16 cellular contexts compared by ENCODE assay signal in genomic region chr22:49538006-49538405, GRCh38.
DNase-seq lines count a peak whose midpoint lies in the region; ATAC-seq and TF ChIP-seq lines count a peak whose summit lies in the region.
"Had no signal": no experiment of that assay in that cellular context is flagged by ENCODE, and none has a peak within 500 bp of the region (broad histone marks: within the 10 kb centered on the region; RNA-seq: fewer than 3 reads in every experiment).

No MANE protein-coding gene starts in this region.

- no peak overlapping the region for H3K4me2 ChIP-seq in GM23338
- H3K4me2 ChIP-seq: A549 had no signal

- no peak for ATAC-seq in GM23338
- no peak for ATAC-seq in HG03196 (IDR thresholded peaks at IDR 0.05; ENCODE audit: unreplicated experiment)
- no peak for ATAC-seq in HG02885 (IDR thresholded peaks at IDR 0.05; ENCODE audit: poor library complexity, unreplicated experiment)
- ATAC-seq: A549 had no signal

- TF ChIP-seq POLR2A in spleen (IDR thresholded peaks at IDR 0.05) = no peak

- no peaks in the 10 kb centered on the region for H3K4me1 ChIP-seq in GM23338 (ENCODE audit: insufficient read depth)
- no peaks in the 10 kb centered on the region for H3K4me1 ChIP-seq in spleen
- H3K4me1 ChIP-seq: A549, Caco-2 had no signal

- intact Hi-C loops in spleen (cut with DNase I; ENCODE audit: low total_unique reads) = no loop called here

- no peak overlapping the region for H3K27ac ChIP-seq in GM23338 (ENCODE audit: low read depth)
- no peak overlapping the region for H3K27ac ChIP-seq in spleen
- H3K27ac ChIP-seq: 22Rv1, A549, C4-2B, GM23248 had no signal

- peaks cover 46% of the 10 kb centered on the region for H3K4me1 Mint-ChIP-seq in GM23338
- no peaks in the 10 kb centered on the region for H3K4me1 Mint-ChIP-seq in chondrocyte (ENCODE audit: low read depth)

- H3K27me3 Mint-ChIP-seq in GM23338 (ENCODE audit: insufficient read depth, low read depth, poor library complexity) = peaks cover 10% of the 10 kb centered on the region
- peaks cover 32% of the 10 kb centered on the region for H3K27me3 Mint-ChIP-seq in chondrocyte (ENCODE audit: low read depth)
- H3K27me3 Mint-ChIP-seq: CD4-positive, alpha-beta T cell had no signal

- no peaks in the 10 kb centered on the region; the same call in 2 of the 3 replicates for H3K9me3 Mint-ChIP-seq in GM23338
- H3K9me3 Mint-ChIP-seq in chondrocyte (ENCODE audit: low read depth) = no peaks in the 10 kb centered on the region
- H3K9me3 Mint-ChIP-seq: CD4-positive, alpha-beta T cell had no signal

- TF ChIP-seq CTCF in GM23338 (conservative IDR thresholded peaks at IDR 0.05; ENCODE audit: low read depth in 2 of 2) (no peak), chondrocyte (IDR thresholded peaks at IDR 0.05) (no peak), spleen (IDR thresholded peaks at IDR 0.05 in 8 of 11, conservative IDR thresholded peaks at IDR 0.05 in 3 of 11) (no peak)

- H3K27me3 ChIP-seq in GM23338 (ENCODE audit: insufficient read depth) = no peaks in the 10 kb centered on the region
- no peaks in the 10 kb centered on the region for H3K27me3 ChIP-seq in spleen (replicated peaks in 1 of 7)

- no peaks in the 10 kb centered on the region for H4K20me1 ChIP-seq in GM23338 (replicated peaks; ENCODE audit: insufficient read depth)

- H3K9me2 ChIP-seq in GM23338 (ENCODE audit: insufficient read depth) = no peaks in the 10 kb centered on the region

- 87 to 90% (median 89%) methylated on average over 6 of the region's 6 CpGs for WGBS in spleen, 5 donors

- H3K4me3 Mint-ChIP-seq in GM23338 (0 out of 3 replicates have a peak overlapping the region, but pooled peaks have one; percentile 23), chondrocyte (ENCODE audit: unreplicated experiment) (no peak overlapping the region)
- H3K4me3 Mint-ChIP-seq: CD4-positive, alpha-beta T cell had no signal

- H3K36me3 ChIP-seq in GM23338 (ENCODE audit: insufficient read depth) (no peaks in the 10 kb centered on the region), spleen (peaks cover 0 to 6% (median 0%) of the 10 kb centered on the region in 6 donors)

- H3K27ac Mint-ChIP-seq in GM23338 (peak overlapping the region; percentile 95), chondrocyte (ENCODE audit: unreplicated experiment) (no peak overlapping the region)
- H3K27ac Mint-ChIP-seq: CD4-positive, alpha-beta T cell had no signal

- no peaks in the 10 kb centered on the region for H3K9me3 ChIP-seq in spleen
- H3K9me3 ChIP-seq: A549, Caco-2 had no signal

- no peak overlapping the region for H2AFZ ChIP-seq in GM23338
- H2AFZ ChIP-seq: GM23248 had no signal

- no peaks in the 10 kb centered on the region for H3K79me2 ChIP-seq in GM23338 (replicated peaks; ENCODE audit: insufficient read depth)

- peak; percentile 21 for DNase-seq in NCI-H748 (lab: John Stamatoyannopoulos, UW; ENCODE audit: unreplicated experiment)
- no peak for DNase-seq in NCI-H748 treated with DMSO at 0.1 percent for 48 hours (lab: John Stamatoyannopoulos, UW)
- DNase-seq in GM23338 (ENCODE audit: low spot score) = no peak
- peak; percentile 8 for DNase-seq in chondrocyte (ENCODE audit: low spot score)
- DNase-seq in spleen = peak; percentile 10
- no peak for DNase-seq in NCI-H1436 (lab: John Stamatoyannopoulos, UW)
- DNase-seq: AML-193; Caco-2; CD4-positive, alpha-beta T cell; GM23248; H7 had no signal

- no peak overlapping the region for H3K4me3 ChIP-seq in GM23338
- no peak overlapping the region for H3K4me3 ChIP-seq in spleen
- H3K4me3 ChIP-seq: A549, GM23248 had no signal

- no peaks in the 10 kb centered on the region for H3F3A ChIP-seq in GM23338 (replicated peaks; ENCODE audit: low read depth)

- H3K36me3 Mint-ChIP-seq in GM23338 (ENCODE audit: low read depth) (no peaks in the 10 kb centered on the region), chondrocyte (ENCODE audit: low read depth) (no peaks in the 10 kb centered on the region)

TF ChIP-seq in GM23338, 12 proteins besides CTCF, POLR2A, EP300 and RAD21 (continues in another document):
- no peak for TF ChIP-seq EZH2phosphoT487 (IDR thresholded peaks at IDR 0.05; ENCODE audit: unreplicated experiment)
- TF ChIP-seq NANOG (IDR thresholded peaks at IDR 0.05; ENCODE audit: borderline replicate concordance) = no peak
- no peak for TF ChIP-seq ZNF331 (CRISPR knock-in tag; IDR thresholded peaks at IDR 0.05; ENCODE audit: low read depth)
- TF ChIP-seq POLR2AphosphoS5 (IDR thresholded peaks at IDR 0.05; ENCODE audit: low read depth) = no peak
- TF ChIP-seq JUNB (IDR thresholded peaks at IDR 0.05; ENCODE audit: unreplicated experiment) = no peak
- no peak for TF ChIP-seq STAT1 (IDR thresholded peaks at IDR 0.05; ENCODE audit: unreplicated experiment)
- TF ChIP-seq, protein P1, sequence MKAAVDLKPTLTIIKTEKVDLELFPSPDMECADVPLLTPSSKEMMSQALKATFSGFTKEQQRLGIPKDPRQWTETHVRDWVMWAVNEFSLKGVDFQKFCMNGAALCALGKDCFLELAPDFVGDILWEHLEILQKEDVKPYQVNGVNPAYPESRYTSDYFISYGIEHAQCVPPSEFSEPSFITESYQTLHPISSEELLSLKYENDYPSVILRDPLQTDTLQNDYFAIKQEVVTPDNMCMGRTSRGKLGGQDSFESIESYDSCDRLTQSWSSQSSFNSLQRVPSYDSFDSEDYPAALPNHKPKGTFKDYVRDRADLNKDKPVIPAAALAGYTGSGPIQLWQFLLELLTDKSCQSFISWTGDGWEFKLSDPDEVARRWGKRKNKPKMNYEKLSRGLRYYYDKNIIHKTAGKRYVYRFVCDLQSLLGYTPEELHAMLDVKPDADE (IDR thresholded peaks at IDR 0.05) = no peak
- TF ChIP-seq, protein P2, sequence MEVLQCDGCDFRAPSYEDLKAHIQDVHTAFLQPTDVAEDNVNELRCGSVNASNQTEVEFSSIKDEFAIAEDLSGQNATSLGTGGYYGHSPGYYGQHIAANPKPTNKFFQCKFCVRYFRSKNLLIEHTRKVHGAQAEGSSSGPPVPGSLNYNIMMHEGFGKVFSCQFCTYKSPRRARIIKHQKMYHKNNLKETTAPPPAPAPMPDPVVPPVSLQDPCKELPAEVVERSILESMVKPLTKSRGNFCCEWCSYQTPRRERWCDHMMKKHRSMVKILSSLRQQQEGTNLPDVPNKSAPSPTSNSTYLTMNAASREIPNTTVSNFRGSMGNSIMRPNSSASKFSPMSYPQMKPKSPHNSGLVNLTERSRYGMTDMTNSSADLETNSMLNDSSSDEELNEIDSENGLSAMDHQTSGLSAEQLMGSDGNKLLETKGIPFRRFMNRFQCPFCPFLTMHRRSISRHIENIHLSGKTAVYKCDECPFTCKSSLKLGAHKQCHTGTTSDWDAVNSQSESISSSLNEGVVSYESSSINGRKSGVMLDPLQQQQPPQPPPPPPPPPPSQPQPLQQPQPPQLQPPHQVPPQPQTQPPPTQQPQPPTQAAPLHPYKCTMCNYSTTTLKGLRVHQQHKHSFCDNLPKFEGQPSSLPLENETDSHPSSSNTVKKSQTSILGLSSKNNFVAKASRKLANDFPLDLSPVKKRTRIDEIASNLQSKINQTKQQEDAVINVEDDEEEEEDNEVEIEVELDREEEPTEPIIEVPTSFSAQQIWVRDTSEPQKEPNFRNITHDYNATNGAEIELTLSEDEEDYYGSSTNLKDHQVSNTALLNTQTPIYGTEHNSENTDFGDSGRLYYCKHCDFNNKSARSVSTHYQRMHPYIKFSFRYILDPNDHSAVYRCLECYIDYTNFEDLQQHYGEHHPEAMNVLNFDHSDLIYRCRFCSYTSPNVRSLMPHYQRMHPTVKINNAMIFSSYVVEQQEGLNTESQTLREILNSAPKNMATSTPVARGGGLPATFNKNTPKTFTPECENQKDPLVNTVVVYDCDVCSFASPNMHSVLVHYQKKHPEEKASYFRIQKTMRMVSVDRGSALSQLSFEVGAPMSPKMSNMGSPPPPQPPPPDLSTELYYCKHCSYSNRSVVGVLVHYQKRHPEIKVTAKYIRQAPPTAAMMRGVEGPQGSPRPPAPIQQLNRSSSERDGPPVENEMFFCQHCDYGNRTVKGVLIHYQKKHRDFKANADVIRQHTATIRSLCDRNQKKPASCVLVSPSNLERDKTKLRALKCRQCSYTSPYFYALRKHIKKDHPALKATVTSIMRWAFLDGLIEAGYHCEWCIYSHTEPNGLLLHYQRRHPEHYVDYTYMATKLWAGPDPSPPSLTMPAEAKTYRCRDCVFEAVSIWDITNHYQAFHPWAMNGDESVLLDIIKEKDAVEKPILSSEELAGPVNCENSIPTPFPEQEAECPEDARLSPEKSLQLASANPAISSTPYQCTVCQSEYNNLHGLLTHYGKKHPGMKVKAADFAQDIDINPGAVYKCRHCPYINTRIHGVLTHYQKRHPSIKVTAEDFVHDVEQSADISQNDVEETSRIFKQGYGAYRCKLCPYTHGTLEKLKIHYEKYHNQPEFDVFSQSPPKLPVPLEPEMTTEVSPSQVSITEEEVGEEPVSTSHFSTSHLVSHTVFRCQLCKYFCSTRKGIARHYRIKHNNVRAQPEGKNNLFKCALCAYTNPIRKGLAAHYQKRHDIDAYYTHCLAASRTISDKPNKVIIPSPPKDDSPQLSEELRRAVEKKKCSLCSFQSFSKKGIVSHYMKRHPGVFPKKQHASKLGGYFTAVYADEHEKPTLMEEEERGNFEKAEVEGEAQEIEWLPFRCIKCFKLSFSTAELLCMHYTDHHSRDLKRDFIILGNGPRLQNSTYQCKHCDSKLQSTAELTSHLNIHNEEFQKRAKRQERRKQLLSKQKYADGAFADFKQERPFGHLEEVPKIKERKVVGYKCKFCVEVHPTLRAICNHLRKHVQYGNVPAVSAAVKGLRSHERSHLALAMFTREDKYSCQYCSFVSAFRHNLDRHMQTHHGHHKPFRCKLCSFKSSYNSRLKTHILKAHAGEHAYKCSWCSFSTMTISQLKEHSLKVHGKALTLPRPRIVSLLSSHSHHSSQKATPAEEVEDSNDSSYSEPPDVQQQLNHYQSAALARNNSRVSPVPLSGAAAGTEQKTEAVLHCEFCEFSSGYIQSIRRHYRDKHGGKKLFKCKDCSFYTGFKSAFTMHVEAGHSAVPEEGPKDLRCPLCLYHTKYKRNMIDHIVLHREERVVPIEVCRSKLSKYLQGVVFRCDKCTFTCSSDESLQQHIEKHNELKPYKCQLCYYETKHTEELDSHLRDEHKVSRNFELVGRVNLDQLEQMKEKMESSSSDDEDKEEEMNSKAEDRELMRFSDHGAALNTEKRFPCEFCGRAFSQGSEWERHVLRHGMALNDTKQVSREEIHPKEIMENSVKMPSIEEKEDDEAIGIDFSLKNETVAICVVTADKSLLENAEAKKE (CRISPR knock-in tag; IDR thresholded peaks at IDR 0.05) = no peak

Comparison
In these comparisons a context has a peak if more than half of its experiments do, and no peak if none do; other contexts are left out.
1. DNase-seq: peak in NCI-H748 (single experiment), chondrocyte (single experiment) and spleen (single experiment); none in NCI-H748 treated with DMSO at 0.1 percent for 48 hours (single experiment), GM23338 (single experiment) and NCI-H1436 (single experiment).